1 cellular context compared by ENCODE assay signal in genomic region chr1:161723459-161724149, GRCh38.
TF ChIP-seq lines count a peak whose summit lies in the region.

No MANE protein-coding gene starts in this region.

TF ChIP-seq in Ishikawa, 13 proteins besides CTCF, POLR2A, EP300 and RAD21 (continued from another document):
- no peak for TF ChIP-seq CREB1 (IDR thresholded peaks at IDR 0.05; ENCODE audit: low read depth)
- no peak for TF ChIP-seq TEAD4 (IDR thresholded peaks at IDR 0.05)
